In the genomic region with DNA sequence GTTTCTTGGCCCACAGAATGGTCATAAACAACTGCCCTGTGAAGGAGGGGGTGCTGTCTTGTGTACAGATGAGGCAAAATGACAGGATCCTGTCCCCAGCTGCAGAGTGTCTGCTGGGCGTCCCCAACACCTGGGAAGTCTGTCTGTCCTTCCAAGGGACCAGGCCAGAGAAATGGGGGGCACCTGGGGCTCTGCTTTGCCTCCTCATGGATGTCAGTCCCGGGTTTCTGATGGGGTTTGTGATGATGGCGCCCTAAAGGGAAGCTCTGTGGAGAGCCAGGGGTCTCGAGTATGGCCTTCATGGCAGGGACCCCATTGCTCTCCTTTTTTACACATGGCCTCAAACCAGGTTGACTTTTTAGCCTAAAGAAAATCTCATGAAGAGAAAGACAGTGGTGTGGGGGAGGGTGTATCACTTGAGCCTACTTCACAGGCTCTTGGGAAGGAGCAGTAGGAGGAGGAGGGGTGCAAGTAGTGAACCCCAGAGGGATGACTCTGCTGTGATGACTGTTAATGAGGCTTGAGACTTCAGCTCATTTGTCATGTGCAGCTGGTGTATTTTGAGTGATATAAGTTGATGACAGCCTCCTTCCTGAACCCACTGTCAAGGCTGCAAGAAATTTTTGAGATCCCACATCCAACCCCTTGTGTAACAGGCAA, we compare ENCODE assay signal across 23 cellular contexts. TPM values are rescaled to one million over a fixed set of nuclear protein-coding genes. Genes with fewer than 3 reads are reported as not detected.
DNase-seq lines count a peak whose midpoint lies in the region; ATAC-seq and TF ChIP-seq lines count a peak whose summit lies in the region.
"Had no signal": no experiment of that assay in that cellular context is flagged by ENCODE, and none has a peak within 500 bp of the region (broad histone marks: within the 10 kb centered on the region; RNA-seq: fewer than 3 reads in every experiment).

No MANE protein-coding gene starts in this region.

- no peak for ATAC-seq in left lung
- ATAC-seq: A549 had no signal

- TF ChIP-seq POLR2A in spleen (IDR thresholded peaks at IDR 0.05): no peak

- H3K4me1 ChIP-seq in spleen (no peaks in the 10 kb centered on the region), left lung (no peaks in the 10 kb centered on the region)
- H3K4me1 ChIP-seq: A549 had no signal

- 67 to 87% (median 74%) methylated on average over 4 of the region's 4 CpGs for WGBS in spleen, 5 donors

- intact Hi-C loops in spleen (cut with DNase I; ENCODE audit: low total_unique reads): no loop called here
- intact Hi-C loops in left lung (cut with DNase I): no loop called here

- H3K4me3 ChIP-seq in choroid plexus epithelial cell (ENCODE audit: low read depth, low read length): no peak overlapping the region
- H3K4me3 ChIP-seq in spleen: no peak overlapping the region
- H3K4me3 ChIP-seq in left lung: no peak overlapping the region
- H3K4me3 ChIP-seq: A549, K562 had no signal

- H3K27me3 ChIP-seq in spleen (replicated peaks in 1 of 7) (peaks cover 0 to 8% (median 0%) of the 10 kb centered on the region in 7 donors), left lung (peaks cover 0 to 6% of the 10 kb centered on the region in 2 donors)

- H3K9me3 ChIP-seq in spleen (no peaks in the 10 kb centered on the region), left lung (no peaks in the 10 kb centered on the region)
- H3K9me3 ChIP-seq: A549 had no signal

- DNase-seq in LHCN-M2 (ENCODE audit: low read depth) (peak; percentile 56), choroid plexus epithelial cell (ENCODE audit: low read depth) (peak; percentile 6), mucosa of gallbladder (ENCODE audit: low spot score) (peak; percentile 2), spleen (peak; percentile 20), NCI-H446 treated with DMSO at 0.1 percent for 48 hours (lab: John Stamatoyannopoulos, UW) (no peak), left lung (no peak), NCI-H82 (lab: John Stamatoyannopoulos, UW) (no peak)
- DNase-seq: C1 segment of cervical spinal cord; CD4-positive, alpha-beta memory T cell; COR-L47; DMS79; EL; GF-D8; GOT3; HCEC 1CT; MM.1S; NCI-H2029; NCI-H446; NCI-H526; Right ventricle myocardium superior; RPMI8226 had no signal

- no peaks in the 10 kb centered on the region for H3K36me3 ChIP-seq in spleen
- H3K36me3 ChIP-seq in left lung: no peaks in the 10 kb centered on the region

- TF ChIP-seq CTCF in choroid plexus epithelial cell (conservative IDR thresholded peaks at IDR 0.05; ENCODE audit: low read depth, low read length) (no peak), spleen (IDR thresholded peaks at IDR 0.05 in 8 of 11, conservative IDR thresholded peaks at IDR 0.05 in 3 of 11) (no peak), left lung (IDR thresholded peaks at IDR 0.05) (no peak)

- no peak overlapping the region for H3K27ac ChIP-seq in spleen
- no peak overlapping the region for H3K27ac ChIP-seq in left lung
- H3K27ac ChIP-seq: A549 had no signal

RNA-seq across cellular contexts. Expression of a gene that starts 40.6 kb away (rescaled TPM):
- total RNA-seq in LHCN-M2 (2014; rRNA removed): 4.1 and 5.3 TPM in 2 replicates
- polyA plus RNA-seq in LHCN-M2 (2012): 5.1 TPM
- total RNA-seq in mucosa of gallbladder: 11.3 TPM
- total RNA-seq in spleen: 1 to 10 TPM; 1.4 to 3.2 (median 2.1) TPM
- polyA plus RNA-seq in spleen: under 1 TPM; 0.17 to 0.42 (median 0.21) TPM
- 1 to 10 TPM; 5.6 to 7.1 TPM for total RNA-seq in left lung
- total RNA-seq: K562 had no signal
- polyA plus RNA-seq: K562 had no signal

RNA-seq across cellular contexts. Expression of a gene that starts 53.3 kb away (rescaled TPM):
- 220 and 355 TPM in 2 replicates for total RNA-seq in LHCN-M2 (2014; rRNA removed)
- polyA plus RNA-seq in LHCN-M2 (2012): 450 TPM
- total RNA-seq in mucosa of gallbladder: 251 TPM
- total RNA-seq in spleen: 100 to 1,000 TPM; 189 to 351 (median 204) TPM
- polyA plus RNA-seq in spleen: 100 to 1,000 TPM; 343 to 437 (median 350) TPM
- total RNA-seq in left lung: 100 to 1,000 TPM; 153 to 213 TPM

Comparison
In these comparisons a context has a peak if more than half of its experiments do, and no peak if none do; other contexts are left out.
1. DNase-seq: peak in LHCN-M2 (single experiment), choroid plexus epithelial cell (single experiment), mucosa of gallbladder (single experiment) and spleen (single experiment); none in NCI-H446 treated with DMSO at 0.1 percent for 48 hours (single experiment), left lung (0 of 2) and NCI-H82 (single experiment).